ENCODE assay signal across 24 cellular contexts in the genomic region with DNA sequence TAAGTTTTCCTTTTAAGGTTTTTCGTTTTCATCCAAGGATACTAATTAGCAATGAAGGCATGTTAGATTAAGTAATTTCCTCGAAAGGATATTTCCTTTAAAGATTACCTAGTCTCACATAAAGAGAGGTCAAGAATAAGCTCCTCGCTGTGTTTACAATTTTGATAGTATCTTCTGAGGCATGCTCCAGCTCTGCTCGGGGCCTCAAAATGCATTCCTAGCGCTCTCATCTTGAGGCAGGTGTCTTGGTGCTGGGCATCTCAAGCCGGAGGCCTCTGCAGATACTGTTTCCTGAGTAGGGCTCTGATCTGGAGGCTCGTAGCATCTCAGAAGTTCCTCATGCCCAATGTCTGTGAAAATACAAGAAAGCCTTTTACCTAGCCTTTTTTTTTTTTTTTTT.
"Had no signal": no experiment of that assay in that cellular context is flagged by ENCODE, and none has a peak within 500 bp of the region (broad histone marks: within the 10 kb centered on the region; RNA-seq: fewer than 3 reads in every experiment).

No MANE protein-coding gene starts in this region.

- H3K36me3 ChIP-seq: colonic mucosa, esophagus muscularis mucosa, esophagus squamous epithelium, gastrocnemius medialis, gastroesophageal sphincter, heart left ventricle, heart right ventricle had no signal

- DNase-seq: colonic mucosa; cortex of kidney; dermis blood vessel endothelial cell; dorsolateral prefrontal cortex; effector CD4-positive, alpha-beta T cell; effector CD8-positive, alpha-beta T cell; effector memory CD4-positive, alpha-beta T cell; effector memory CD8-positive, alpha-beta T cell; endodermal cell; erythroblast; esophagus squamous epithelium; foreskin fibroblast; foreskin keratinocyte; foreskin melanocyte; gastrocnemius medialis; glutamatergic neuron; head of caudate nucleus; heart left ventricle; heart right ventricle had no signal

- H3K4me3 ChIP-seq: colonic mucosa, coronary artery, dorsolateral prefrontal cortex, esophagus muscularis mucosa, esophagus squamous epithelium, gastrocnemius medialis, gastroesophageal sphincter, heart left ventricle, heart right ventricle had no signal

- H3K27me3 ChIP-seq: colonic mucosa had no signal

- ATAC-seq: effector memory CD8-positive, alpha-beta T cell; esophagus mucosa; foreskin keratinocyte; gastrocnemius medialis; gastroesophageal sphincter; heart left ventricle; heart right ventricle had no signal

- H3K4me1 ChIP-seq: colonic mucosa, esophagus muscularis mucosa, gastrocnemius medialis, gastroesophageal sphincter, heart left ventricle, heart right ventricle had no signal

- H3K9me3 ChIP-seq: colonic mucosa, esophagus muscularis mucosa, esophagus squamous epithelium, gastrocnemius medialis, gastroesophageal sphincter, heart left ventricle had no signal

- H3K27ac ChIP-seq: colonic mucosa, coronary artery, dorsolateral prefrontal cortex, epithelial cell of prostate, esophagus muscularis mucosa, esophagus squamous epithelium, foreskin keratinocyte, gastrocnemius medialis, gastroesophageal sphincter, heart left ventricle, heart right ventricle had no signal
